In the genomic region with DNA sequence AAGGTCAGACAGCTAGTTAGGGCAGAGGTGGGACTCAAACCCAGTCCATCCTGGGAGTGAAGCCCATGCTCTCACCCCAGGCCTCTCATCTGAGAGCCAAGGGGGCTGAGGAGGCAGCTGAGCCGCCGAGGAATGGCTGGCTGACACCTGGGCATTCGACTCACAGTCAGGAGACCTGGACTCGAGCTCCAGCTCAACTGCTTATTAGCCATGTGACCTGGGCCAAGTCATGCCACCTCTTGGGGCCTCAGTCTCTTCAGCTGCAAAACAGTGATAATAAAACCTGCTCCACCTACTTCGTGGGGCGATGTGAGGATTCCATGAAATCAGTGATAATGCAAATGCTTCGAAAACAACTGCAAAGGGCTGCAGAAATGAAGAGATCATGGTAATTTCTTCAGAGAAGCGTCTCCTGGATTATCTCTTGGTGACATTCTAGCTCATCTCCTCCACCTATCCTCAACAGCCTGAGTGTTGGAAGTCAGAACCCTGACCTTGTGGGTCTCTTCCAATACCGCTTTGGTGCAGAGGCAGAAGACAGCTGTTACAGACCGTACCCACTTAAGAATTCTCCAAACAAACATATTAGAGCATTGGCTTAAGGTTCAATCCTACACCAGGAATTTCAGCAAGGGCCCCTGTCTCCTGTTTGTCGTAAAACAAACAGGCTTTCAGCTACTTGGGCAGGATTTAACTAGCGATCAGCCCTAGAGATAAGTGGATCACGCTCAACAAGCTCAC, we compare ENCODE assay signal across 1 cellular context.
TF ChIP-seq lines count a peak whose summit lies in the region.

No MANE protein-coding gene starts in this region.

TF ChIP-seq in K562, 482 proteins besides CTCF, POLR2A, EP300 and RAD21 (continued from another document and continues in another):
- TF ChIP-seq, protein P1, sequence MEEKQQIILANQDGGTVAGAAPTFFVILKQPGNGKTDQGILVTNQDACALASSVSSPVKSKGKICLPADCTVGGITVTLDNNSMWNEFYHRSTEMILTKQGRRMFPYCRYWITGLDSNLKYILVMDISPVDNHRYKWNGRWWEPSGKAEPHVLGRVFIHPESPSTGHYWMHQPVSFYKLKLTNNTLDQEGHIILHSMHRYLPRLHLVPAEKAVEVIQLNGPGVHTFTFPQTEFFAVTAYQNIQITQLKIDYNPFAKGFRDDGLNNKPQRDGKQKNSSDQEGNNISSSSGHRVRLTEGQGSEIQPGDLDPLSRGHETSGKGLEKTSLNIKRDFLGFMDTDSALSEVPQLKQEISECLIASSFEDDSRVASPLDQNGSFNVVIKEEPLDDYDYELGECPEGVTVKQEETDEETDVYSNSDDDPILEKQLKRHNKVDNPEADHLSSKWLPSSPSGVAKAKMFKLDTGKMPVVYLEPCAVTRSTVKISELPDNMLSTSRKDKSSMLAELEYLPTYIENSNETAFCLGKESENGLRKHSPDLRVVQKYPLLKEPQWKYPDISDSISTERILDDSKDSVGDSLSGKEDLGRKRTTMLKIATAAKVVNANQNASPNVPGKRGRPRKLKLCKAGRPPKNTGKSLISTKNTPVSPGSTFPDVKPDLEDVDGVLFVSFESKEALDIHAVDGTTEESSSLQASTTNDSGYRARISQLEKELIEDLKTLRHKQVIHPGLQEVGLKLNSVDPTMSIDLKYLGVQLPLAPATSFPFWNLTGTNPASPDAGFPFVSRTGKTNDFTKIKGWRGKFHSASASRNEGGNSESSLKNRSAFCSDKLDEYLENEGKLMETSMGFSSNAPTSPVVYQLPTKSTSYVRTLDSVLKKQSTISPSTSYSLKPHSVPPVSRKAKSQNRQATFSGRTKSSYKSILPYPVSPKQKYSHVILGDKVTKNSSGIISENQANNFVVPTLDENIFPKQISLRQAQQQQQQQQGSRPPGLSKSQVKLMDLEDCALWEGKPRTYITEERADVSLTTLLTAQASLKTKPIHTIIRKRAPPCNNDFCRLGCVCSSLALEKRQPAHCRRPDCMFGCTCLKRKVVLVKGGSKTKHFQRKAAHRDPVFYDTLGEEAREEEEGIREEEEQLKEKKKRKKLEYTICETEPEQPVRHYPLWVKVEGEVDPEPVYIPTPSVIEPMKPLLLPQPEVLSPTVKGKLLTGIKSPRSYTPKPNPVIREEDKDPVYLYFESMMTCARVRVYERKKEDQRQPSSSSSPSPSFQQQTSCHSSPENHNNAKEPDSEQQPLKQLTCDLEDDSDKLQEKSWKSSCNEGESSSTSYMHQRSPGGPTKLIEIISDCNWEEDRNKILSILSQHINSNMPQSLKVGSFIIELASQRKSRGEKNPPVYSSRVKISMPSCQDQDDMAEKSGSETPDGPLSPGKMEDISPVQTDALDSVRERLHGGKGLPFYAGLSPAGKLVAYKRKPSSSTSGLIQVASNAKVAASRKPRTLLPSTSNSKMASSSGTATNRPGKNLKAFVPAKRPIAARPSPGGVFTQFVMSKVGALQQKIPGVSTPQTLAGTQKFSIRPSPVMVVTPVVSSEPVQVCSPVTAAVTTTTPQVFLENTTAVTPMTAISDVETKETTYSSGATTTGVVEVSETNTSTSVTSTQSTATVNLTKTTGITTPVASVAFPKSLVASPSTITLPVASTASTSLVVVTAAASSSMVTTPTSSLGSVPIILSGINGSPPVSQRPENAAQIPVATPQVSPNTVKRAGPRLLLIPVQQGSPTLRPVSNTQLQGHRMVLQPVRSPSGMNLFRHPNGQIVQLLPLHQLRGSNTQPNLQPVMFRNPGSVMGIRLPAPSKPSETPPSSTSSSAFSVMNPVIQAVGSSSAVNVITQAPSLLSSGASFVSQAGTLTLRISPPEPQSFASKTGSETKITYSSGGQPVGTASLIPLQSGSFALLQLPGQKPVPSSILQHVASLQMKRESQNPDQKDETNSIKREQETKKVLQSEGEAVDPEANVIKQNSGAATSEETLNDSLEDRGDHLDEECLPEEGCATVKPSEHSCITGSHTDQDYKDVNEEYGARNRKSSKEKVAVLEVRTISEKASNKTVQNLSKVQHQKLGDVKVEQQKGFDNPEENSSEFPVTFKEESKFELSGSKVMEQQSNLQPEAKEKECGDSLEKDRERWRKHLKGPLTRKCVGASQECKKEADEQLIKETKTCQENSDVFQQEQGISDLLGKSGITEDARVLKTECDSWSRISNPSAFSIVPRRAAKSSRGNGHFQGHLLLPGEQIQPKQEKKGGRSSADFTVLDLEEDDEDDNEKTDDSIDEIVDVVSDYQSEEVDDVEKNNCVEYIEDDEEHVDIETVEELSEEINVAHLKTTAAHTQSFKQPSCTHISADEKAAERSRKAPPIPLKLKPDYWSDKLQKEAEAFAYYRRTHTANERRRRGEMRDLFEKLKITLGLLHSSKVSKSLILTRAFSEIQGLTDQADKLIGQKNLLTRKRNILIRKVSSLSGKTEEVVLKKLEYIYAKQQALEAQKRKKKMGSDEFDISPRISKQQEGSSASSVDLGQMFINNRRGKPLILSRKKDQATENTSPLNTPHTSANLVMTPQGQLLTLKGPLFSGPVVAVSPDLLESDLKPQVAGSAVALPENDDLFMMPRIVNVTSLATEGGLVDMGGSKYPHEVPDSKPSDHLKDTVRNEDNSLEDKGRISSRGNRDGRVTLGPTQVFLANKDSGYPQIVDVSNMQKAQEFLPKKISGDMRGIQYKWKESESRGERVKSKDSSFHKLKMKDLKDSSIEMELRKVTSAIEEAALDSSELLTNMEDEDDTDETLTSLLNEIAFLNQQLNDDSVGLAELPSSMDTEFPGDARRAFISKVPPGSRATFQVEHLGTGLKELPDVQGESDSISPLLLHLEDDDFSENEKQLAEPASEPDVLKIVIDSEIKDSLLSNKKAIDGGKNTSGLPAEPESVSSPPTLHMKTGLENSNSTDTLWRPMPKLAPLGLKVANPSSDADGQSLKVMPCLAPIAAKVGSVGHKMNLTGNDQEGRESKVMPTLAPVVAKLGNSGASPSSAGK (IDR thresholded peaks at IDR 0.05): peak; percentile 61; the same call in 1 of the 2 replicates
- TF ChIP-seq ZNF785 (CRISPR knock-in tag; IDR thresholded peaks at IDR 0.05): no peak; the same call in 1 of the 2 replicates
- TF ChIP-seq, protein P2, sequence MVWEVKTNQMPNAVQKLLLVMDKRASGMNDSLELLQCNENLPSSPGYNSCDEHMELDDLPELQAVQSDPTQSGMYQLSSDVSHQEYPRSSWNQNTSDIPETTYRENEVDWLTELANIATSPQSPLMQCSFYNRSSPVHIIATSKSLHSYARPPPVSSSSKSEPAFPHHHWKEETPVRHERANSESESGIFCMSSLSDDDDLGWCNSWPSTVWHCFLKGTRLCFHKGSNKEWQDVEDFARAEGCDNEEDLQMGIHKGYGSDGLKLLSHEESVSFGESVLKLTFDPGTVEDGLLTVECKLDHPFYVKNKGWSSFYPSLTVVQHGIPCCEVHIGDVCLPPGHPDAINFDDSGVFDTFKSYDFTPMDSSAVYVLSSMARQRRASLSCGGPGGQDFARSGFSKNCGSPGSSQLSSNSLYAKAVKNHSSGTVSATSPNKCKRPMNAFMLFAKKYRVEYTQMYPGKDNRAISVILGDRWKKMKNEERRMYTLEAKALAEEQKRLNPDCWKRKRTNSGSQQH (CRISPR knock-in tag; IDR thresholded peaks at IDR 0.05): no peak
- TF ChIP-seq SMARCB1 (IDR thresholded peaks at IDR 0.05; ENCODE audit: insufficient read length, low read depth): no peak
- no peak for TF ChIP-seq ZNF644 (tag; IDR thresholded peaks at IDR 0.05; ENCODE audit: low read depth)
- TF ChIP-seq, protein P3, sequence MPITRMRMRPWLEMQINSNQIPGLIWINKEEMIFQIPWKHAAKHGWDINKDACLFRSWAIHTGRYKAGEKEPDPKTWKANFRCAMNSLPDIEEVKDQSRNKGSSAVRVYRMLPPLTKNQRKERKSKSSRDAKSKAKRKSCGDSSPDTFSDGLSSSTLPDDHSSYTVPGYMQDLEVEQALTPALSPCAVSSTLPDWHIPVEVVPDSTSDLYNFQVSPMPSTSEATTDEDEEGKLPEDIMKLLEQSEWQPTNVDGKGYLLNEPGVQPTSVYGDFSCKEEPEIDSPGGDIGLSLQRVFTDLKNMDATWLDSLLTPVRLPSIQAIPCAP (CRISPR knock-in tag; IDR thresholded peaks at IDR 0.05; ENCODE audit: borderline replicate concordance): no peak
- TF ChIP-seq, protein P4, sequence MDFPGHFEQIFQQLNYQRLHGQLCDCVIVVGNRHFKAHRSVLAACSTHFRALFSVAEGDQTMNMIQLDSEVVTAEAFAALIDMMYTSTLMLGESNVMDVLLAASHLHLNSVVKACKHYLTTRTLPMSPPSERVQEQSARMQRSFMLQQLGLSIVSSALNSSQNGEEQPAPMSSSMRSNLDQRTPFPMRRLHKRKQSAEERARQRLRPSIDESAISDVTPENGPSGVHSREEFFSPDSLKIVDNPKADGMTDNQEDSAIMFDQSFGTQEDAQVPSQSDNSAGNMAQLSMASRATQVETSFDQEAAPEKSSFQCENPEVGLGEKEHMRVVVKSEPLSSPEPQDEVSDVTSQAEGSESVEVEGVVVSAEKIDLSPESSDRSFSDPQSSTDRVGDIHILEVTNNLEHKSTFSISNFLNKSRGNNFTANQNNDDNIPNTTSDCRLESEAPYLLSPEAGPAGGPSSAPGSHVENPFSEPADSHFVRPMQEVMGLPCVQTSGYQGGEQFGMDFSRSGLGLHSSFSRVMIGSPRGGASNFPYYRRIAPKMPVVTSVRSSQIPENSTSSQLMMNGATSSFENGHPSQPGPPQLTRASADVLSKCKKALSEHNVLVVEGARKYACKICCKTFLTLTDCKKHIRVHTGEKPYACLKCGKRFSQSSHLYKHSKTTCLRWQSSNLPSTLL (IDR thresholded peaks at IDR 0.05): no peak
- TF ChIP-seq HDAC3 (IDR thresholded peaks at IDR 0.05; ENCODE audit: borderline replicate concordance, partially characterized antibody): peak; percentile 73
- peak; percentile 96 for TF ChIP-seq ARID1B (IDR thresholded peaks at IDR 0.05)
- TF ChIP-seq, protein P5, sequence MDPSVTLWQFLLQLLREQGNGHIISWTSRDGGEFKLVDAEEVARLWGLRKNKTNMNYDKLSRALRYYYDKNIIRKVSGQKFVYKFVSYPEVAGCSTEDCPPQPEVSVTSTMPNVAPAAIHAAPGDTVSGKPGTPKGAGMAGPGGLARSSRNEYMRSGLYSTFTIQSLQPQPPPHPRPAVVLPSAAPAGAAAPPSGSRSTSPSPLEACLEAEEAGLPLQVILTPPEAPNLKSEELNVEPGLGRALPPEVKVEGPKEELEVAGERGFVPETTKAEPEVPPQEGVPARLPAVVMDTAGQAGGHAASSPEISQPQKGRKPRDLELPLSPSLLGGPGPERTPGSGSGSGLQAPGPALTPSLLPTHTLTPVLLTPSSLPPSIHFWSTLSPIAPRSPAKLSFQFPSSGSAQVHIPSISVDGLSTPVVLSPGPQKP (CRISPR knock-in tag; IDR thresholded peaks at IDR 0.05): no peak
- TF ChIP-seq NUFIP1 (IDR thresholded peaks at IDR 0.05; ENCODE audit: partially characterized antibody): no peak
- TF ChIP-seq HNRNPUL1 (IDR thresholded peaks at IDR 0.05; ENCODE audit: low read length): no peak
- TF ChIP-seq, protein P6, sequence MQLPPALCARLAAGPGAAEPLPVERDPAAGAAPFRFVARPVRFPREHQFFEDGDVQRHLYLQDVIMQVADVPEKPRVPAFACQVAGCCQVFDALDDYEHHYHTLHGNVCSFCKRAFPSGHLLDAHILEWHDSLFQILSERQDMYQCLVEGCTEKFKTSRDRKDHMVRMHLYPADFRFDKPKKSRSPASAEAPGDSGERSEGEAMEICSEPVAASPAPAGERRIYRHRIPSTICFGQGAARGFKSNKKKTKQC (CRISPR knock-in tag; IDR thresholded peaks at IDR 0.05): no peak
- no peak for TF ChIP-seq ZNF445 (CRISPR knock-in tag; IDR thresholded peaks at IDR 0.05; ENCODE audit: low read depth)
- no peak for TF ChIP-seq CHD1 (IDR thresholded peaks at IDR 0.05; ENCODE audit: low read length)
- no peak for TF ChIP-seq ZKSCAN3 (CRISPR knock-in tag; IDR thresholded peaks at IDR 0.05)
- TF ChIP-seq NR2C2 (CRISPR knock-in tag; IDR thresholded peaks at IDR 0.05): no peak
- peak; percentile 47; the same call in 1 of the 2 replicates for TF ChIP-seq NR2C2 (tag; IDR thresholded peaks at IDR 0.05)
- no peak for TF ChIP-seq GATAD2B (IDR thresholded peaks at IDR 0.05; ENCODE audit: borderline replicate concordance)
- no peak; the same call in 1 of the 2 replicates for TF ChIP-seq MYBL2 (IDR thresholded peaks at IDR 0.05; ENCODE audit: low read depth)
- no peak for TF ChIP-seq MYBL2 (CRISPR knock-in tag; IDR thresholded peaks at IDR 0.05; ENCODE audit: borderline replicate concordance)
- TF ChIP-seq, protein P7, sequence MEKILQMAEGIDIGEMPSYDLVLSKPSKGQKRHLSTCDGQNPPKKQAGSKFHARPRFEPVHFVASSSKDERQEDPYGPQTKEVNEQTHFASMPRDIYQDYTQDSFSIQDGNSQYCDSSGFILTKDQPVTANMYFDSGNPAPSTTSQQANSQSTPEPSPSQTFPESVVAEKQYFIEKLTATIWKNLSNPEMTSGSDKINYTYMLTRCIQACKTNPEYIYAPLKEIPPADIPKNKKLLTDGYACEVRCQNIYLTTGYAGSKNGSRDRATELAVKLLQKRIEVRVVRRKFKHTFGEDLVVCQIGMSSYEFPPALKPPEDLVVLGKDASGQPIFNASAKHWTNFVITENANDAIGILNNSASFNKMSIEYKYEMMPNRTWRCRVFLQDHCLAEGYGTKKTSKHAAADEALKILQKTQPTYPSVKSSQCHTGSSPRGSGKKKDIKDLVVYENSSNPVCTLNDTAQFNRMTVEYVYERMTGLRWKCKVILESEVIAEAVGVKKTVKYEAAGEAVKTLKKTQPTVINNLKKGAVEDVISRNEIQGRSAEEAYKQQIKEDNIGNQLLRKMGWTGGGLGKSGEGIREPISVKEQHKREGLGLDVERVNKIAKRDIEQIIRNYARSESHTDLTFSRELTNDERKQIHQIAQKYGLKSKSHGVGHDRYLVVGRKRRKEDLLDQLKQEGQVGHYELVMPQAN (IDR thresholded peaks at IDR 0.05; ENCODE audit: borderline replicate concordance): no peak; the same call in 1 of the 2 replicates
- TF ChIP-seq TAF7 (tag; IDR thresholded peaks at IDR 0.05): no peak; the same call in 1 of the 2 replicates
- TF ChIP-seq TAF15 (IDR thresholded peaks at IDR 0.05; ENCODE audit: low read depth, low read length): no peak
- peak; percentile 85; the same call in 1 of the 2 replicates for TF ChIP-seq NCOA1 (IDR thresholded peaks at IDR 0.05; ENCODE audit: low read depth)
- no peak for TF ChIP-seq CCAR2 (IDR thresholded peaks at IDR 0.05; ENCODE audit: low read depth, low read length)
- peak; percentile 66; the same call in 1 of the 2 replicates for TF ChIP-seq BACH1 (tag; IDR thresholded peaks at IDR 0.05)
- TF ChIP-seq EHMT2 (IDR thresholded peaks at IDR 0.05): peak; percentile 26; the same call in 1 of the 2 replicates
- no peak for TF ChIP-seq SNRNP70 (optimal IDR thresholded peaks at IDR 0.05; ENCODE audit: low read depth, low read length)
- TF ChIP-seq HMG20A (CRISPR knock-in tag; conservative IDR thresholded peaks at IDR 0.05): no peak
- TF ChIP-seq SMAD2 (IDR thresholded peaks at IDR 0.05; ENCODE audit: low read depth, low read length): no peak
- TF ChIP-seq, protein P8, sequence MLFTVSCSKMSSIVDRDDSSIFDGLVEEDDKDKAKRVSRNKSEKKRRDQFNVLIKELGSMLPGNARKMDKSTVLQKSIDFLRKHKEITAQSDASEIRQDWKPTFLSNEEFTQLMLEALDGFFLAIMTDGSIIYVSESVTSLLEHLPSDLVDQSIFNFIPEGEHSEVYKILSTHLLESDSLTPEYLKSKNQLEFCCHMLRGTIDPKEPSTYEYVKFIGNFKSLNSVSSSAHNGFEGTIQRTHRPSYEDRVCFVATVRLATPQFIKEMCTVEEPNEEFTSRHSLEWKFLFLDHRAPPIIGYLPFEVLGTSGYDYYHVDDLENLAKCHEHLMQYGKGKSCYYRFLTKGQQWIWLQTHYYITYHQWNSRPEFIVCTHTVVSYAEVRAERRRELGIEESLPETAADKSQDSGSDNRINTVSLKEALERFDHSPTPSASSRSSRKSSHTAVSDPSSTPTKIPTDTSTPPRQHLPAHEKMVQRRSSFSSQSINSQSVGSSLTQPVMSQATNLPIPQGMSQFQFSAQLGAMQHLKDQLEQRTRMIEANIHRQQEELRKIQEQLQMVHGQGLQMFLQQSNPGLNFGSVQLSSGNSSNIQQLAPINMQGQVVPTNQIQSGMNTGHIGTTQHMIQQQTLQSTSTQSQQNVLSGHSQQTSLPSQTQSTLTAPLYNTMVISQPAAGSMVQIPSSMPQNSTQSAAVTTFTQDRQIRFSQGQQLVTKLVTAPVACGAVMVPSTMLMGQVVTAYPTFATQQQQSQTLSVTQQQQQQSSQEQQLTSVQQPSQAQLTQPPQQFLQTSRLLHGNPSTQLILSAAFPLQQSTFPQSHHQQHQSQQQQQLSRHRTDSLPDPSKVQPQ (CRISPR knock-in tag; IDR thresholded peaks at IDR 0.05; ENCODE audit: borderline replicate concordance): peak; percentile 76; the same call in 1 of the 2 replicates
- TF ChIP-seq GTF2E2 (tag; IDR thresholded peaks at IDR 0.05): no peak
